In the genomic region with DNA sequence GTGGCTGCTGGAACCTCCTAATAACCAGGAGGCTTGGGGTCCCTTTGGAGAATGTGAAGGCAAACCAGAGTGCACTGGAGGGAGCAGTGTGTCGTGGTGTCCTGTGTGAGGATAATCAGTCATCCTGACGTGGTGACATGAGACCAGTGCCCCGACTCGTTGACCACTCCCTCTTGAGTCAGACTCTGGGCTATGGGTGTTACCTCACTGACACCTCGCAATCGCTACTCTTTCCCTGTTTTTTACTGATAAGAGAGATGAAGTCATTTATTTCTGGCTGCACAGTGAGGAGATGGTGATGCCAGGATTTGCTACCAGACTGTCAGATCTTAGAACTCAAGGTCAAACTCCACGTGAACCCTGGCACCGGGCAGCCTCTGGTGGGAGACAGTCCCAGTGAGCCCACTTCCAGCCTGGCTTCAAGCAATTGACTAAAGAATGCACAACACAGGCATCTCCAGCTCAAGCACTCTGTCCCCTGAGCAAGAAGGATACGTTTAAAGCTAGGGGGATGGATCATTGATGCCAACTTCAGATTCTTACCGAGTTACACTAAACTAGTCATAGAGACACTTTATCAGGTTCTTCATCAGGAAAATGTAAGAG, we compare ENCODE assay signal across 1 cellular context.
TF ChIP-seq lines count a peak whose summit lies in the region.

No MANE protein-coding gene starts in this region.

TF ChIP-seq in GM12878, 131 proteins besides CTCF, POLR2A, EP300 and RAD21:
- TF ChIP-seq NFYA (IDR thresholded peaks at IDR 0.05; ENCODE audit: borderline replicate concordance, low read depth, low read length) (no peak), BCL3 (IDR thresholded peaks at IDR 0.05; ENCODE audit: borderline replicate concordance, insufficient read depth, low read depth, low read length, poor library complexity, severe bottlenecking) (peak; percentile 32), ZBTB11 (CRISPR knock-in tag; IDR thresholded peaks at IDR 0.05) (no peak), CBX5 (IDR thresholded peaks at IDR 0.05; ENCODE audit: low read depth) (no peak), SPI1 (IDR thresholded peaks at IDR 0.05; ENCODE audit: borderline replicate concordance, insufficient read depth, low read depth, low read length) (no peak)
- TF ChIP-seq, protein P1, sequence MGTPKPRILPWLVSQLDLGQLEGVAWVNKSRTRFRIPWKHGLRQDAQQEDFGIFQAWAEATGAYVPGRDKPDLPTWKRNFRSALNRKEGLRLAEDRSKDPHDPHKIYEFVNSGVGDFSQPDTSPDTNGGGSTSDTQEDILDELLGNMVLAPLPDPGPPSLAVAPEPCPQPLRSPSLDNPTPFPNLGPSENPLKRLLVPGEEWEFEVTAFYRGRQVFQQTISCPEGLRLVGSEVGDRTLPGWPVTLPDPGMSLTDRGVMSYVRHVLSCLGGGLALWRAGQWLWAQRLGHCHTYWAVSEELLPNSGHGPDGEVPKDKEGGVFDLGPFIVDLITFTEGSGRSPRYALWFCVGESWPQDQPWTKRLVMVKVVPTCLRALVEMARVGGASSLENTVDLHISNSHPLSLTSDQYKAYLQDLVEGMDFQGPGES (IDR thresholded peaks at IDR 0.05): no peak
